In genomic region chr1:179630719-179631118, GRCh38 we compare ENCODE assay signal across 11 cellular contexts. TPM values are rescaled to one million over a fixed set of nuclear protein-coding genes. Genes with fewer than 3 reads are reported as not detected.
"Had no signal": no experiment of that assay in that cellular context is flagged by ENCODE, and none has a peak within 500 bp of the region (broad histone marks: within the 10 kb centered on the region; RNA-seq: fewer than 3 reads in every experiment).

No MANE protein-coding gene starts in this region.

- DNase-seq: IMR-90, Karpas-422, KBM-7, KG1 had no signal

- H3K27ac ChIP-seq: HL-60, KMS-11 had no signal

- ATAC-seq: HepG2 had no signal

- FAIRE-seq: HepG2, HTR-8/SVneo had no signal

- H3K9ac ChIP-seq: KMS-11 had no signal

- H3K4me2 ChIP-seq: KMS-11 had no signal

RNA-seq across cellular contexts. Expression of gene TDRD5, which starts 39.1 kb away (rescaled TPM):
- total RNA-seq: HepG2, HT-29, HT1080, IMR-90 had no signal
- polyA plus RNA-seq: HepG2, IgD-negative memory B cell, IMR-90 had no signal

RNA-seq across cellular contexts. Expression of gene NPHS2, which starts 55.0 kb away (rescaled TPM):
- total RNA-seq: HepG2, HT-29, HT1080, IMR-90 had no signal
- polyA plus RNA-seq: HepG2, IgD-negative memory B cell, IMR-90 had no signal
